In the genomic region with DNA sequence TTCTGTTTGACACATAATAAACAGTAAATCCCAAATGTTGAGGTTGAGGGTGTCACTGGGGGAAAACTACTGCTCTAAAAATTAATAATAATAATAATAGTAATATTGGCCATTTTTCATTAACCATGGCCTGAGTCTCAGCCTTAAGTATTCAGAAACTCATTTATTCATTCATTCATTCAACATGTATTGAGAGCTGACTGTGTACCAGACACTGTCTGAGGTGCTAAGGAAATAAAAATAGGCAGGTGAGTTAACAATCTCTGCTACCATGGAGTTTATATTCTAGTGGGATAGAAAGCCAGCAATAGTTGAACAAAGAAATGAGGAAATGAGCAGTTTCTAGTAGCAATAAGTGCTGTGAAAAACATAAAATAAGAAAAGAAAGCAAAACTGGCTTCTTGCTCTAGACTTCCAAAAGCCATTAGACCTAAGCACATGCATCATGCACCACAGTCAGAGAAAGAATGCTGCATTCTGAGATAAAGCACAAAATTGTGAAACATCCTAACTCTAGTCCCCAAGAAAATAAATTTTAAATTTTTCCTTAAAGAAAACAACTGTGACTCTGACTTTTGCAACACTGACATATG, we compare ENCODE assay signal across 10 cellular contexts.
A peak's percentile ranks its signal among the peaks of the same experiment; 100 is the strongest.
DNase-seq lines count a peak whose midpoint lies in the region; ATAC-seq, FAIRE-seq and TF ChIP-seq lines count a peak whose summit lies in the region.
"Had no signal": no experiment of that assay in that cellular context is flagged by ENCODE, and none has a peak within 500 bp of the region (broad histone marks: within the 10 kb centered on the region; RNA-seq: fewer than 3 reads in every experiment).

No MANE protein-coding gene starts in this region.

- ATAC-seq in GM19438 (IDR thresholded peaks at IDR 0.05; ENCODE audit: low read depth, unreplicated experiment) (peak; percentile 98), HG02870 (IDR thresholded peaks at IDR 0.05; ENCODE audit: unreplicated experiment) (peak; percentile 99), HG03558 (IDR thresholded peaks at IDR 0.05; ENCODE audit: extremely low read depth, unreplicated experiment) (peak; percentile 99)

- TF ChIP-seq POLR2A in GM12892 (IDR thresholded peaks at IDR 0.05; ENCODE audit: low read depth, low read length) = no peak

- peak; percentile 92 for FAIRE-seq in GM12892 (lab: Jason Lieb, UNC)

- DNase-seq in GM12892 (ENCODE audit: insufficient read length) (no peak), DMS79 (lab: John Stamatoyannopoulos, UW) (no peak), inferior parietal cortex (ENCODE audit: extremely low spot score) (no peak)
- no peak for DNase-seq in activated CD4-positive, CD25-positive, alpha-beta regulatory T cell (lab: John Stamatoyannopoulos, UW)
- DNase-seq in activated naive CD4-positive, alpha-beta T cell (lab: John Stamatoyannopoulos, UW) = no peak
- DNase-seq: NCI-H1694, WERI-Rb-1 had no signal
